Comparison of ENCODE assay signal across 12 cellular contexts in genomic region chr7:18667466-18667865, GRCh38.
DNase-seq lines count a peak whose midpoint lies in the region; ATAC-seq and TF ChIP-seq lines count a peak whose summit lies in the region.
"Had no signal": no experiment of that assay in that cellular context is flagged by ENCODE, and none has a peak within 500 bp of the region (broad histone marks: within the 10 kb centered on the region; RNA-seq: fewer than 3 reads in every experiment).

No MANE protein-coding gene starts in this region.

- TF ChIP-seq CTCF in epithelial cell of esophagus (IDR thresholded peaks at IDR 0.05; ENCODE audit: insufficient read depth, low read depth, low read length, missing control alignments) (no peak), mucosa of descending colon (IDR thresholded peaks at IDR 0.05) (no peak), lower leg skin (IDR thresholded peaks at IDR 0.05) (no peak), WTC11 (IDR thresholded peaks at IDR 0.05) (no peak)

- H3K4me3 ChIP-seq in epithelial cell of esophagus (ENCODE audit: low read length), result no peak overlapping the region
- no peak overlapping the region for H3K4me3 ChIP-seq in mucosa of descending colon
- H3K4me3 ChIP-seq in lower leg skin (ENCODE audit: low read depth, poor library complexity, severe bottlenecking), result no peak overlapping the region

- ATAC-seq in mucosa of descending colon (peak; percentile 49), WTC11 (no peak)

- no peak overlapping the region for H3K27ac Mint-ChIP-seq in WTC11
- H3K27ac Mint-ChIP-seq: activated naive CD8-positive, alpha-beta T cell treated with anti-CD3 and anti-CD28 coated beads, Interleukin-2, amount 10 ng/mL, durations not matched to agents 7 days and 5 days had no signal

- no peak for TF ChIP-seq POLR2A in lower leg skin (IDR thresholded peaks at IDR 0.05)

- H3K9me3 ChIP-seq in mucosa of descending colon, result no peaks in the 10 kb centered on the region

- no peak overlapping the region for H3K4me3 Mint-ChIP-seq in WTC11
- H3K4me3 Mint-ChIP-seq: activated naive CD8-positive, alpha-beta T cell treated with anti-CD3 and anti-CD28 coated beads, Interleukin-2, amount 10 ng/mL, durations not matched to agents 7 days and 5 days had no signal

- WGBS in lower leg skin, 2 donors, result 39 to 43% methylated on average over 1 of the region's 1 CpG

- no peaks in the 10 kb centered on the region for H3K36me3 Mint-ChIP-seq in WTC11
- H3K36me3 Mint-ChIP-seq: activated naive CD8-positive, alpha-beta T cell treated with anti-CD3 and anti-CD28 coated beads, Interleukin-2, amount 10 ng/mL, durations not matched to agents 7 days and 5 days had no signal

- intact Hi-C loops in mucosa of descending colon (cut with DNase I, micrococcal nuclease) (loop anchor here in 1 of 2 donors (5.0 kb wide), 1 partner anchor 315 kb away; no protein-coding TSS in a partner anchor), lower leg skin (cut with DNase I; ENCODE audit: low total_unique reads) (no loop called here)

- H3K36me3 ChIP-seq in mucosa of descending colon (ENCODE audit: low read depth), result no peaks in the 10 kb centered on the region
- H3K36me3 ChIP-seq: WERI-Rb-1 had no signal

- no peaks in the 10 kb centered on the region for H3K9me3 Mint-ChIP-seq in WTC11
- H3K9me3 Mint-ChIP-seq: activated naive CD8-positive, alpha-beta T cell treated with anti-CD3 and anti-CD28 coated beads, Interleukin-2, amount 10 ng/mL, durations not matched to agents 7 days and 5 days had no signal

- POLR2A ChIA-PET in WTC11 (lab: Charles Lee), result no interaction called here

- peaks cover 22% of the 10 kb centered on the region for H3K4me1 Mint-ChIP-seq in WTC11

- CTCF ChIA-PET in WTC11 (lab: Charles Lee), result interaction anchor here (1.3 kb wide), 1 partner anchor 77 kb away, joined by 4 read pairs; no protein-coding TSS in a partner anchor

- DNase-seq in DMS53 (lab: John Stamatoyannopoulos, UW), result peak; percentile 76
- DNase-seq in NCI-H69 (lab: John Stamatoyannopoulos, UW), result peak; percentile 39
- DNase-seq in epithelial cell of esophagus (ENCODE audit: low read depth), result peak; percentile 69
- no peak for DNase-seq in mucosa of descending colon
- DNase-seq in lower leg skin (ENCODE audit: low spot score in 2 of 2), result no peak
- no peak for DNase-seq in WTC11 (ENCODE audit: low spot score)
- DNase-seq in NOMO-1 treated with dmso at 0.1 percent for 144 hours (lab: John Stamatoyannopoulos, UW; ENCODE audit: unreplicated experiment), result no peak
- DNase-seq in NCI-H748 treated with DMSO at 0.1 percent for 48 hours (lab: John Stamatoyannopoulos, UW), result no peak
- DNase-seq: activated naive CD8-positive, alpha-beta T cell treated with anti-CD3 and anti-CD28 coated beads, Interleukin-2, amount 10 ng/mL, durations not matched to agents 7 days and 5 days; NCI-H526; retina; WERI-Rb-1 had no signal

- no peaks in the 10 kb centered on the region for H3K27me3 Mint-ChIP-seq in WTC11 (ENCODE audit: low read depth)
- H3K27me3 Mint-ChIP-seq: activated naive CD8-positive, alpha-beta T cell treated with anti-CD3 and anti-CD28 coated beads, Interleukin-2, amount 10 ng/mL, durations not matched to agents 7 days and 5 days had no signal

- no peaks in the 10 kb centered on the region for H3K4me1 ChIP-seq in mucosa of descending colon (ENCODE audit: low read depth)

TF ChIP-seq in WTC11, 78 proteins besides CTCF, POLR2A, EP300 and RAD21:
- TF ChIP-seq ZNF263 (CRISPR knock-in tag; IDR thresholded peaks at IDR 0.05; ENCODE audit: low read depth) (no peak), PRDM15 (CRISPR knock-in tag; IDR thresholded peaks at IDR 0.05) (no peak), GRHL2 (CRISPR knock-in tag; IDR thresholded peaks at IDR 0.05; ENCODE audit: insufficient replicate concordance, severe bottlenecking) (no peak), FOXP4 (CRISPR knock-in tag; IDR thresholded peaks at IDR 0.05) (no peak), ELF4 (CRISPR knock-in tag; IDR thresholded peaks at IDR 0.05; ENCODE audit: low read depth) (no peak), ZNF512 (CRISPR knock-in tag; IDR thresholded peaks at IDR 0.05; ENCODE audit: borderline replicate concordance) (no peak), FOXK1 (CRISPR knock-in tag; IDR thresholded peaks at IDR 0.05) (no peak), RELA (CRISPR knock-in tag; IDR thresholded peaks at IDR 0.05; ENCODE audit: borderline replicate concordance) (no peak)

Comparison
In these comparisons a context has a peak if more than half of its experiments do, and no peak if none do; other contexts are left out.
1. DNase-seq: peak in DMS53 (single experiment), NCI-H69 (single experiment) and epithelial cell of esophagus (single experiment); none in mucosa of descending colon (0 of 3), lower leg skin (0 of 2), WTC11 (single experiment), NOMO-1 treated with dmso at 0.1 percent for 144 hours (single experiment) and NCI-H748 treated with DMSO at 0.1 percent for 48 hours (single experiment).